ENCODE assay signal across 10 cellular contexts in genomic region chr22:23219317-23219716, GRCh38. TPM values are rescaled to one million over a fixed set of nuclear protein-coding genes. Genes with fewer than 3 reads are reported as not detected.
A peak's percentile ranks its signal among the peaks of the same experiment; 100 is the strongest.
DNase-seq lines count a peak whose midpoint lies in the region; ATAC-seq, FAIRE-seq and TF ChIP-seq lines count a peak whose summit lies in the region.
"Had no signal": no experiment of that assay in that cellular context is flagged by ENCODE, and none has a peak within 500 bp of the region (broad histone marks: within the 10 kb centered on the region; RNA-seq: fewer than 3 reads in every experiment).

No MANE protein-coding gene starts in this region.

- no peaks in the 10 kb centered on the region for H3K27me3 ChIP-seq in cardiac muscle cell

- no peaks in the 10 kb centered on the region for H3K27me3 Mint-ChIP-seq in activated naive CD8-positive, alpha-beta T cell
- no peaks in the 10 kb centered on the region for H3K27me3 Mint-ChIP-seq in memory B cell
- no peaks in the 10 kb centered on the region for H3K27me3 Mint-ChIP-seq in type B pancreatic cell

- no peak for FAIRE-seq in H54 (lab: Jason Lieb, UNC)

- no peaks in the 10 kb centered on the region for H3K36me3 ChIP-seq in cardiac muscle cell
- H3K36me3 ChIP-seq: HAP-1 had no signal

- no peak overlapping the region for H3K4me3 ChIP-seq in cardiac muscle cell
- H3K4me3 ChIP-seq: HAP-1 had no signal

- H3K4me1 ChIP-seq in cardiac muscle cell (ENCODE audit: low read depth), result peaks cover 38% of the 10 kb centered on the region
- H3K4me1 ChIP-seq: HAP-1 had no signal

- no peaks in the 10 kb centered on the region for H3K9me3 ChIP-seq in cardiac muscle cell (ENCODE audit: low read depth)
- H3K9me3 ChIP-seq: HAP-1 had no signal

- H3K4me3 Mint-ChIP-seq in activated naive CD8-positive, alpha-beta T cell, result peak overlapping the region; percentile 85
- H3K4me3 Mint-ChIP-seq in memory B cell, result peak overlapping the region; percentile 76
- H3K4me3 Mint-ChIP-seq in type B pancreatic cell, result peak overlapping the region; percentile 83

- TF ChIP-seq CTCF in cardiac muscle cell (IDR thresholded peaks at IDR 0.05; ENCODE audit: low read depth, low read length) (no peak), type B pancreatic cell (conservative IDR thresholded peaks at IDR 0.05) (no peak)

- no peak for ATAC-seq in left cardiac atrium
- no peak for ATAC-seq in memory B cell (ENCODE audit: low read depth)
- ATAC-seq in HG03196 (IDR thresholded peaks at IDR 0.05; ENCODE audit: unreplicated experiment), result no peak
- no peak for ATAC-seq in HG02938 (IDR thresholded peaks at IDR 0.05; ENCODE audit: unreplicated experiment)

- peaks cover 100% of the 10 kb centered on the region for H3K4me1 Mint-ChIP-seq in activated naive CD8-positive, alpha-beta T cell (ENCODE audit: low read depth)
- H3K4me1 Mint-ChIP-seq in memory B cell (peaks cover 48% of the 10 kb centered on the region), type B pancreatic cell (ENCODE audit: unreplicated experiment) (peaks cover 85% of the 10 kb centered on the region)

- H3K9me3 Mint-ChIP-seq in activated naive CD8-positive, alpha-beta T cell (ENCODE audit: low read depth), result no peaks in the 10 kb centered on the region
- H3K9me3 Mint-ChIP-seq in memory B cell (no peaks in the 10 kb centered on the region), type B pancreatic cell (no peaks in the 10 kb centered on the region)

- peak overlapping the region; percentile 76 for H3K27ac ChIP-seq in cardiac muscle cell
- H3K27ac ChIP-seq: C4-2B had no signal

- DNase-seq in cardiac muscle cell (ENCODE audit: low read depth in 1 of 2, low spot score in 1 of 2) (no peak), left cardiac atrium (no peak), memory B cell (ENCODE audit: low spot score in 2 of 2) (no peak), type B pancreatic cell (ENCODE audit: extremely low spot score, unreplicated experiment) (no peak), H54 (ENCODE audit: insufficient read length, low spot score) (no peak)

- no peak for TF ChIP-seq POLR2A in H54 (IDR thresholded peaks at IDR 0.05; ENCODE audit: low read depth, low read length)

- H3K36me3 Mint-ChIP-seq in activated naive CD8-positive, alpha-beta T cell, result peaks cover 2% of the 10 kb centered on the region
- no peaks in the 10 kb centered on the region for H3K36me3 Mint-ChIP-seq in memory B cell
- H3K36me3 Mint-ChIP-seq in type B pancreatic cell, result no peaks in the 10 kb centered on the region

- intact Hi-C loops in left cardiac atrium (cut with DNase I), result loop anchor here in 1 of 2 donors (5.0 kb wide), 1 partner anchor 37 kb away; the partner anchor contains the start of gene BCR

- H3K27ac Mint-ChIP-seq in activated naive CD8-positive, alpha-beta T cell, result peak overlapping the region; percentile 91
- H3K27ac Mint-ChIP-seq in memory B cell (peak overlapping the region; percentile 71), type B pancreatic cell (peak overlapping the region; percentile 91)

RNA-seq across cellular contexts. Expression of gene BCR, which starts 39.0 kb away (rescaled TPM):
- total RNA-seq in cardiac muscle cell, result 40.9 and 53.1 TPM in 2 replicates
- polyA plus RNA-seq in cardiac muscle cell, result 30.1 and 30.9 TPM in 2 replicates
- 10 to 100 TPM; 28.0 to 47.1 TPM for total RNA-seq in left cardiac atrium
- 61.2 and 71.6 TPM in 2 replicates for total RNA-seq in type B pancreatic cell (ENCODE audit: low replicate concordance)
